Comparison of ENCODE assay signal across 8 cellular contexts in genomic region chr12:111298583-111299436, GRCh38.
DNase-seq lines count a peak whose midpoint lies in the region; ATAC-seq, FAIRE-seq and TF ChIP-seq lines count a peak whose summit lies in the region.

No MANE protein-coding gene starts in this region.

- no peak overlapping the region for H3K4me2 ChIP-seq in GM12878 (ENCODE audit: control insufficient read depth, insufficient read depth)

- H3K4me1 ChIP-seq in GM12878 (ENCODE audit: control insufficient read depth, insufficient read depth, low read length): peaks cover 1% of the 10 kb centered on the region; the same call in 1 of the 2 replicates

- TF ChIP-seq EP300 in GM12878 (IDR thresholded peaks at IDR 0.05; ENCODE audit: borderline replicate concordance in 1 of 2, control insufficient read depth in 1 of 2, low read depth in 2 of 2, low read length in 2 of 2): no peak

- H2AFZ ChIP-seq in GM12878 (ENCODE audit: control insufficient read depth, low read depth, low read length): no peak overlapping the region

- H4K20me1 ChIP-seq in GM12878 (ENCODE audit: control insufficient read depth, insufficient read depth): no peaks in the 10 kb centered on the region

- peaks cover 1% of the 10 kb centered on the region; the same call in 1 of the 3 replicates for H3K9me3 ChIP-seq in GM12878 (replicated peaks; ENCODE audit: control insufficient read depth, insufficient read depth, low read length)

- peak; percentile 76 to 81 (median 80) for TF ChIP-seq CTCF in GM12878 (IDR thresholded peaks at IDR 0.05 in 2 of 3, conservative IDR thresholded peaks at IDR 0.05 in 1 of 3; ENCODE audit: control insufficient read depth in 2 of 3, extremely low read depth in 1 of 3, insufficient read depth in 1 of 3, low read depth in 3 of 3, low read length in 3 of 3)

- BruUV-seq in GM12878 (replicated peaks; lab: Mats Ljungman, UMichigan): no TSS peak

- SMC1A ChIA-PET in GM12878 (lab: Charles Lee; ENCODE audit: uncharacterized antibody, unreplicated experiment): interaction anchor here (0.8 to 1.7 kb wide), 4 partner anchors 403 to 406 kb away, joined by 4 to 11 read pairs (median 4); no protein-coding TSS in a partner anchor

- no peak overlapping the region for H3K4me3 ChIP-seq in Jurkat, Clone E6-1 (ENCODE audit: low read length)
- no peak overlapping the region for H3K4me3 ChIP-seq in GM12878

- WGBS in GM12878 (ENCODE audit: insufficient coverage, insufficient replicate concordance, low lambda C conversion rate, missing lambda C conversion rate): 42% methylated on average over 14 of the region's 14 CpGs

- H3K27me3 ChIP-seq in GM12878 (replicated peaks in 1 of 2; ENCODE audit: control insufficient read depth in 2 of 2, insufficient read depth in 2 of 2, low read length in 1 of 2): no peaks in the 10 kb centered on the region

- intact Hi-C loops in GM12878 (cut with micrococcal nuclease; ENCODE audit: unreplicated experiment): loop anchor here (1.0 to 2.0 kb wide), 3 partner anchors 274 to 405 kb away; no protein-coding TSS in a partner anchor

- RAD21 ChIA-PET in GM12878 (lab: Charles Lee; ENCODE audit: unreplicated experiment): interaction anchor here (0.6 to 2.9 kb wide), 2 partner anchors 157 to 403 kb away, joined by 4 to 14 read pairs; no protein-coding TSS in a partner anchor

- ATAC-seq in GM12878 (peak; percentile 92), HG03520 (IDR thresholded peaks at IDR 0.05; ENCODE audit: unreplicated experiment) (no peak), HG03469 (IDR thresholded peaks at IDR 0.05; ENCODE audit: unreplicated experiment) (no peak)

- no peaks in the 10 kb centered on the region for H3K36me3 ChIP-seq in GM12878 (ENCODE audit: control insufficient read depth in 2 of 2, insufficient read depth in 2 of 2, low read length in 1 of 2)

- H3K9ac ChIP-seq in GM12878 (ENCODE audit: control insufficient read depth, insufficient read depth, low read length): no peak overlapping the region

- CTCF ChIA-PET in GM12878 (lab: Yijun Ruan, JAX): interaction anchor here (0.6 to 4.2 kb wide), 16 partner anchors 10 to 1265 kb away, joined by 3 to 49 read pairs (median 3); no protein-coding TSS in a partner anchor

- H3K79me2 ChIP-seq in GM12878 (ENCODE audit: control insufficient read depth, insufficient read depth, low read length): no peaks in the 10 kb centered on the region

- H3K27ac ChIP-seq in GM12878 (ENCODE audit: control insufficient read depth, insufficient read depth): no peak overlapping the region

- no peak for FAIRE-seq in GM12878 (lab: Jason Lieb, UNC)

- no peak for TF ChIP-seq POLR2A in GM12878 (IDR thresholded peaks at IDR 0.05; ENCODE audit: low read depth, low read length)

- POLR2A ChIA-PET in GM12878 (lab: Charles Lee): interaction anchor here (0.5 kb wide), 1 partner anchor 197 kb away, joined by 4 read pairs; no protein-coding TSS in a partner anchor

- peak; percentile 69 for DNase-seq in Daoy (ENCODE audit: low read depth)
- peak; percentile 33 for DNase-seq in Jurkat, Clone E6-1 (ENCODE audit: low read depth, low spot score)
- peak; percentile 28 for DNase-seq in T follicular helper cell (ENCODE audit: low read depth)
- no peak for DNase-seq in GM12878 (ENCODE audit: low read depth, low spot score)
- DNase-seq in iPS-NIHi7 (ENCODE audit: extremely low spot score): peak; percentile 91
- peak; percentile 43 for DNase-seq in stimulated activated CD4-positive, alpha-beta T cell treated with anti-CD3 and anti-CD28 coated beads, Interleukin-1b, Interleukin-23, amount 100 ng/mL, for 48 hours

- TF ChIP-seq RAD21 in GM12878 (IDR thresholded peaks at IDR 0.05; ENCODE audit: insufficient read depth, low read depth, low read length): peak; percentile 60

- in situ Hi-C loops in GM12878 (cut with MboI): no loop called here

TF ChIP-seq in GM12878, 131 proteins besides CTCF, POLR2A, EP300 and RAD21:
- TF ChIP-seq TBL1XR1 (IDR thresholded peaks at IDR 0.05; ENCODE audit: low read depth, low read length) (no peak), YY1 (IDR thresholded peaks at IDR 0.05; ENCODE audit: low read depth, low read length) (0 out of 2 replicates have a peak, but pooled peaks have one; percentile 32), SMC3 (IDR thresholded peaks at IDR 0.05; ENCODE audit: borderline replicate concordance, low read length) (peak; percentile 76), SMAD1 (IDR thresholded peaks at IDR 0.05; ENCODE audit: low read depth, partially characterized antibody) (no peak)
- TF ChIP-seq, protein P1, sequence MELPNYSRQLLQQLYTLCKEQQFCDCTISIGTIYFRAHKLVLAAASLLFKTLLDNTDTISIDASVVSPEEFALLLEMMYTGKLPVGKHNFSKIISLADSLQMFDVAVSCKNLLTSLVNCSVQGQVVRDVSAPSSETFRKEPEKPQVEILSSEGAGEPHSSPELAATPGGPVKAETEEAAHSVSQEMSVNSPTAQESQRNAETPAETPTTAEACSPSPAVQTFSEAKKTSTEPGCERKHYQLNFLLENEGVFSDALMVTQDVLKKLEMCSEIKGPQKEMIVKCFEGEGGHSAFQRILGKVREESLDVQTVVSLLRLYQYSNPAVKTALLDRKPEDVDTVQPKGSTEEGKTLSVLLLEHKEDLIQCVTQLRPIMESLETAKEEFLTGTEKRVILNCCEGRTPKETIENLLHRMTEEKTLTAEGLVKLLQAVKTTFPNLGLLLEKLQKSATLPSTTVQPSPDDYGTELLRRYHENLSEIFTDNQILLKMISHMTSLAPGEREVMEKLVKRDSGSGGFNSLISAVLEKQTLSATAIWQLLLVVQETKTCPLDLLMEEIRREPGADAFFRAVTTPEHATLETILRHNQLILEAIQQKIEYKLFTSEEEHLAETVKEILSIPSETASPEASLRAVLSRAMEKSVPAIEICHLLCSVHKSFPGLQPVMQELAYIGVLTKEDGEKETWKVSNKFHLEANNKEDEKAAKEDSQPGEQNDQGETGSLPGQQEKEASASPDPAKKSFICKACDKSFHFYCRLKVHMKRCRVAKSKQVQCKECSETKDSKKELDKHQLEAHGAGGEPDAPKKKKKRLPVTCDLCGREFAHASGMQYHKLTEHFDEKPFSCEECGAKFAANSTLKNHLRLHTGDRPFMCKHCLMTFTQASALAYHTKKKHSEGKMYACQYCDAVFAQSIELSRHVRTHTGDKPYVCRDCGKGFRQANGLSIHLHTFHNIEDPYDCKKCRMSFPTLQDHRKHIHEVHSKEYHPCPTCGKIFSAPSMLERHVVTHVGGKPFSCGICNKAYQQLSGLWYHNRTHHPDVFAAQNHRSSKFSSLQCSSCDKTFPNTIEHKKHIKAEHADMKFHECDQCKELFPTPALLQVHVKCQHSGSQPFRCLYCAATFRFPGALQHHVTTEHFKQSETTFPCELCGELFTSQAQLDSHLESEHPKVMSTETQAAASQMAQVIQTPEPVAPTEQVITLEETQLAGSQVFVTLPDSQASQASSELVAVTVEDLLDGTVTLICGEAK (IDR thresholded peaks at IDR 0.05; ENCODE audit: borderline replicate concordance): no peak
